ENCODE assay signal across 9 cellular contexts in the genomic region with DNA sequence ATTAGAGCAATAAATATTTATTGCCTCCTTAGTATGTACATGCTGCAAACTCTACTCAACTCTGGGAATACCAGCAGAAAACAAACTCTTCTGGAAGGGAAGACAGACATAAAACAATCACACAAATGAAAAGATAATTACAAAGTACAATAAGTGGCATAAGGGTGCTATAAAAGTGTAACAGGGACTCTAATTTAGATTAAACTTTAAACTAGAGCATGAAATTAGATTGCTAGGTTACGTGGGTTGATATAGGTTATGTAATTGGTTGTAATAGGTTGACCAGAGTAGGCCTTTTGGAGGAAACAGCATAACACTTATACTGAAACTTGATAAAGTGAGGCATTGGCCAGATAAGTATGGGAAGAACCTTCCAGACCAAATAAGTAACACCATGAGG. TPM values are rescaled to one million over a fixed set of nuclear protein-coding genes. Genes with fewer than 3 reads are reported as not detected.
"Had no signal": no experiment of that assay in that cellular context is flagged by ENCODE, and none has a peak within 500 bp of the region (broad histone marks: within the 10 kb centered on the region; RNA-seq: fewer than 3 reads in every experiment).

No MANE protein-coding gene starts in this region.

- H3K27ac ChIP-seq: HL-60 had no signal

- ATAC-seq: GM23338, HepG2 had no signal

- FAIRE-seq: H1, H54, HepG2 had no signal

- H3K27ac Mint-ChIP-seq: GM23338, H9, IgD-negative memory B cell had no signal

- H3K36me3 Mint-ChIP-seq: IgD-negative memory B cell had no signal

- H3K9me3 Mint-ChIP-seq: GM23338, H9, IgD-negative memory B cell had no signal

- H3K4me3 ChIP-seq: GM23338 had no signal

- H3K27me3 Mint-ChIP-seq: IgD-negative memory B cell had no signal

- H3K4me1 Mint-ChIP-seq: GM23338, H9 had no signal

- DNase-seq: H9, HCEC 1CT had no signal

- H3K4me3 Mint-ChIP-seq: GM23338, H9, IgD-negative memory B cell had no signal

RNA-seq across cellular contexts. Expression of a gene that starts 26.2 kb away (rescaled TPM):
- total RNA-seq: GM23338, HT1080 had no signal
- polyA plus RNA-seq: IgD-negative memory B cell had no signal
